Comparison of ENCODE assay signal across 32 cellular contexts in the genomic region with DNA sequence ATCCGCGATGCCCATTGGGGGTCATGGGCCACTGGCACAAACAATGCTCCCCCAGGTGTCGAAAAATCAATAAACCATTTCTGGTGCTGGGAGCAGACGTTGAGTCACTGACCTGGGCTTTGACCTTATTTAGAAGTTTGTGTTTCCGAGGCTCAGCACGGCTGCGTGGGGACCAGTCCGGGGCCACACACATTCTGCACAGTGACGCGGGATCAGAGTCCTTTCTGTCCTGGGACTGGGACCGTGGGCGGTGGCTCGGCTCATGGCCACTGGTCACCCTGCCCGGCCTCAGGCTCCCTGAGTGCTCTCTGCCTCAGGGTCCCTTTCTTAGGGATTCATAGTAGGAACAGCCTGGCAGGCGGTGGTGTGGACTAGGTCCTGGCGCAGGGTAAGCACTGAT.
"Had no signal": no experiment of that assay in that cellular context is flagged by ENCODE, and none has a peak within 500 bp of the region (broad histone marks: within the 10 kb centered on the region; RNA-seq: fewer than 3 reads in every experiment).

No MANE protein-coding gene starts in this region.

- H3K27ac ChIP-seq: esophagus squamous epithelium, hepatocyte, left ventricle myocardium inferior, ovary, right lobe of liver, testis, tibial artery, upper lobe of left lung, uterus had no signal

- H3K9me3 Mint-ChIP-seq: effector memory CD8-positive, alpha-beta T cell; memory B cell; mesothelial cell of epicardium; natural killer cell treated with Interleukin-12 subunit alpha and Interleukin-12 subunit beta and Interleukin-15 and Interleukin-18, amount 100 ng/mL, for 72 hours had no signal

- H3K9me3 ChIP-seq: esophagus squamous epithelium, left ventricle myocardium inferior, mucosa of descending colon, ovary, right lobe of liver, testis, tibial artery, upper lobe of left lung, uterus had no signal

- H3K27ac Mint-ChIP-seq: effector memory CD8-positive, alpha-beta T cell; memory B cell; mesothelial cell of epicardium; natural killer cell treated with Interleukin-12 subunit alpha and Interleukin-12 subunit beta and Interleukin-15 and Interleukin-18, amount 100 ng/mL, for 72 hours; stimulated activated memory B cell treated with anti-CD40 and anti-IgM and Interleukin-4, amounts not matched to agents 10 μg/mL and 1 μg/mL and 100 μg/mL, for 72 hours had no signal

- H3K4me3 Mint-ChIP-seq: effector memory CD8-positive, alpha-beta T cell; memory B cell; mesothelial cell of epicardium; naive B cell; natural killer cell treated with Interleukin-12 subunit alpha and Interleukin-12 subunit beta and Interleukin-15 and Interleukin-18, amount 100 ng/mL, for 72 hours; stimulated activated memory B cell treated with anti-CD40 and anti-IgM and Interleukin-4, amounts not matched to agents 10 μg/mL and 1 μg/mL and 100 μg/mL, for 72 hours had no signal

- ATAC-seq: effector memory CD8-positive, alpha-beta T cell; left colon; mucosa of descending colon; natural killer cell treated with Interleukin-12 subunit alpha and Interleukin-12 subunit beta and Interleukin-15 and Interleukin-18, amount 100 ng/mL, for 72 hours; stimulated activated memory B cell treated with anti-CD40 and anti-IgM and Interleukin-4, amounts not matched to agents 10 μg/mL and 1 μg/mL and 100 μg/mL, for 72 hours; stimulated activated naive CD8-positive, alpha-beta T cell treated with anti-CD3 and anti-CD28 coated beads, Interleukin-15, Interleukin-2, amounts not matched to agents 100 U/mL and 50 U/mL, for 24 hours had no signal

- H3K36me3 ChIP-seq: esophagus squamous epithelium, left ventricle myocardium inferior, ovary, right lobe of liver, tibial artery, upper lobe of left lung, uterus had no signal

- H3K4me1 ChIP-seq: esophagus squamous epithelium, left ventricle myocardium inferior, right lobe of liver, testis, tibial artery, uterus had no signal

- H3K27me3 ChIP-seq: hepatocyte, ovary, right lobe of liver, testis, upper lobe of left lung, uterus had no signal

- H3K36me3 Mint-ChIP-seq: memory B cell; mesothelial cell of epicardium; naive B cell; natural killer cell treated with Interleukin-12 subunit alpha and Interleukin-12 subunit beta and Interleukin-15 and Interleukin-18, amount 100 ng/mL, for 72 hours; stimulated activated memory B cell treated with anti-CD40 and anti-IgM and Interleukin-4, amounts not matched to agents 10 μg/mL and 1 μg/mL and 100 μg/mL, for 72 hours had no signal

- H3K4me2 ChIP-seq: hepatocyte, smooth muscle cell had no signal

- H3K4me1 Mint-ChIP-seq: memory B cell; mesothelial cell of epicardium; naive B cell; stimulated activated memory B cell treated with anti-CD40 and anti-IgM and Interleukin-4, amounts not matched to agents 10 μg/mL and 1 μg/mL and 100 μg/mL, for 72 hours had no signal

- DNase-seq: caudate nucleus; cerebellar nuclear complex; cortex of kidney; effector memory CD8-positive, alpha-beta T cell; erythroblast; esophagus squamous epithelium; head of caudate nucleus; kidney glomerular epithelial cell; left colon; left ventricle myocardium inferior; naive B cell; occipital lobe; ovary; retina; stimulated activated CD4-positive, alpha-beta T cell treated with anti-CD3 and anti-CD28 coated beads, Interleukin-12 subunit alpha, Interleukin-12 subunit beta, amount 100 ng/mL, for 4 hours; stimulated activated CD4-positive, alpha-beta T cell treated with anti-CD3 and anti-CD28 coated beads, Interleukin-2, amount 100 ng/mL, for 24 hours; stimulated activated CD4-positive, alpha-beta T cell treated with anti-CD3 and anti-CD28 coated beads, Interleukin-4, amount 100 ng/mL, for 24 hours; stimulated activated naive CD8-positive, alpha-beta T cell treated with anti-CD3 and anti-CD28 coated beads, Interleukin-15, Interleukin-2, amounts not matched to agents 100 U/mL and 50 U/mL, for 24 hours; substantia nigra; testis; tibial artery; uterus had no signal

- H3K4me3 ChIP-seq: esophagus squamous epithelium, hepatocyte, left ventricle myocardium inferior, lung, mucosa of descending colon, ovary, right lobe of liver, smooth muscle cell, testis, tibial artery, upper lobe of left lung, uterus had no signal

- H3K79me2 ChIP-seq: hepatocyte had no signal

- H3K27me3 Mint-ChIP-seq: natural killer cell treated with Interleukin-12 subunit alpha and Interleukin-12 subunit beta and Interleukin-15 and Interleukin-18, amount 100 ng/mL, for 72 hours had no signal
